In genomic region chr12:96398422-96399080, GRCh38 we compare ENCODE assay signal across 8 cellular contexts. TPM values are rescaled to one million over a fixed set of nuclear protein-coding genes. Genes with fewer than 3 reads are reported as not detected.
DNase-seq lines count a peak whose midpoint lies in the region; ATAC-seq, FAIRE-seq and TF ChIP-seq lines count a peak whose summit lies in the region.

No MANE protein-coding gene starts in this region.

- H3K9ac ChIP-seq in fibroblast of lung (ENCODE audit: insufficient read depth, low read length): peak overlapping the region; percentile 98

- H3K79me2 ChIP-seq in fibroblast of lung (ENCODE audit: control insufficient read depth, insufficient read depth, low read length): peaks cover 63% of the 10 kb centered on the region

- H3K27me3 ChIP-seq in SJSA1 (replicated peaks) (no peaks in the 10 kb centered on the region), fibroblast of lung (ENCODE audit: control insufficient read depth, insufficient read depth, low read length) (no peaks in the 10 kb centered on the region)

- no peak for DNase-seq in T-helper 1 cell
- peak in 1 of 2 experiments; percentile 43 for DNase-seq in SJSA1 (ENCODE audit: low read depth in 1 of 2, low spot score in 2 of 2)
- DNase-seq in fibroblast of lung (ENCODE audit: low read depth in 2 of 2): peak in 1 of 2 donors; percentile 39
- no peak for DNase-seq in osteocyte (ENCODE audit: extremely low spot score, unreplicated experiment)
- no peak for DNase-seq in left colon
- DNase-seq in RCC 7860 (ENCODE audit: low spot score): no peak

- no peaks in the 10 kb centered on the region for H3K27me3 Mint-ChIP-seq in T-helper 1 cell treated with Interleukin-12 subunit alpha and Interleukin-12 subunit beta and Interleukin-4 antibody, amounts not matched to agents 30 μg/mL and 1 μg/mL, for 36 hours (ENCODE audit: low read depth)
- H3K27me3 Mint-ChIP-seq in osteocyte (ENCODE audit: unreplicated experiment): no peaks in the 10 kb centered on the region

- no peaks in the 10 kb centered on the region for H3K9me3 ChIP-seq in SJSA1 (replicated peaks)
- no peaks in the 10 kb centered on the region for H3K9me3 ChIP-seq in fibroblast of lung (ENCODE audit: control insufficient read depth, insufficient read depth, low read depth, low read length)

- H3K4me2 ChIP-seq in fibroblast of lung (ENCODE audit: extremely low read depth, insufficient read depth, low read length): peak overlapping the region; percentile 90

- H4K20me1 ChIP-seq in fibroblast of lung (ENCODE audit: control insufficient read depth, extremely low read depth, insufficient read depth, low read length): peaks cover 7% of the 10 kb centered on the region

- peak overlapping the region; percentile 93 for H3K4me3 ChIP-seq in SJSA1
- peak overlapping the region; percentile 95 to 99 (median 97) for H3K4me3 ChIP-seq in fibroblast of lung (replicated peaks in 1 of 4; ENCODE audit: control extremely low read depth in 1 of 4, insufficient read depth in 1 of 4, low read depth in 3 of 4, low read length in 4 of 4)

- H2AFZ ChIP-seq in fibroblast of lung (ENCODE audit: low read length): no peak overlapping the region

- H3K27ac Mint-ChIP-seq in T-helper 1 cell treated with Interleukin-12 subunit alpha and Interleukin-12 subunit beta and Interleukin-4 antibody, amounts not matched to agents 30 μg/mL and 1 μg/mL, for 36 hours: peak overlapping the region; percentile 90
- peak overlapping the region; percentile 80 for H3K27ac Mint-ChIP-seq in osteocyte (ENCODE audit: unreplicated experiment)

- no peaks in the 10 kb centered on the region for H3K36me3 Mint-ChIP-seq in T-helper 1 cell treated with Interleukin-12 subunit alpha and Interleukin-12 subunit beta and Interleukin-4 antibody, amounts not matched to agents 30 μg/mL and 1 μg/mL, for 36 hours (ENCODE audit: low read depth)
- no peaks in the 10 kb centered on the region for H3K36me3 Mint-ChIP-seq in osteocyte (ENCODE audit: unreplicated experiment)

- FAIRE-seq in RCC 7860 (lab: Jason Lieb, UNC): no peak

- intact Hi-C loops in left colon (cut with DNase I, micrococcal nuclease): loop anchor here in 1 of 2 donors (5.0 kb wide), 1 partner anchor 166 kb away; no protein-coding TSS in a partner anchor

- peak overlapping the region; percentile 91 for H3K27ac ChIP-seq in SJSA1
- H3K27ac ChIP-seq in fibroblast of lung (ENCODE audit: insufficient read depth, low read length): peak overlapping the region; percentile 97

- no peaks in the 10 kb centered on the region for H3K9me3 Mint-ChIP-seq in T-helper 1 cell treated with Interleukin-12 subunit alpha and Interleukin-12 subunit beta and Interleukin-4 antibody, amounts not matched to agents 30 μg/mL and 1 μg/mL, for 36 hours
- H3K9me3 Mint-ChIP-seq in osteocyte (ENCODE audit: unreplicated experiment): no peaks in the 10 kb centered on the region

- ATAC-seq in GM18498 (IDR thresholded peaks at IDR 0.05; ENCODE audit: unreplicated experiment) (no peak), left colon (no peak)

- H3K4me3 Mint-ChIP-seq in T-helper 1 cell treated with Interleukin-12 subunit alpha and Interleukin-12 subunit beta and Interleukin-4 antibody, amounts not matched to agents 30 μg/mL and 1 μg/mL, for 36 hours: peak overlapping the region; percentile 98
- peak overlapping the region; percentile 79 for H3K4me3 Mint-ChIP-seq in osteocyte (ENCODE audit: unreplicated experiment)

- TF ChIP-seq CTCF in fibroblast of lung (conservative IDR thresholded peaks at IDR 0.05 in 1 of 2, IDR thresholded peaks at IDR 0.05 in 1 of 2; ENCODE audit: low read depth in 1 of 2, low read length in 2 of 2) (no peak), osteocyte (IDR thresholded peaks at IDR 0.05) (no peak)

- H3K4me1 Mint-ChIP-seq in T-helper 1 cell treated with Interleukin-12 subunit alpha and Interleukin-12 subunit beta and Interleukin-4 antibody, amounts not matched to agents 30 μg/mL and 1 μg/mL, for 36 hours (ENCODE audit: low read depth): peaks cover 44% of the 10 kb centered on the region
- peaks cover 45% of the 10 kb centered on the region for H3K4me1 Mint-ChIP-seq in osteocyte (ENCODE audit: unreplicated experiment)

- H3K36me3 ChIP-seq in SJSA1 (peaks cover 5% of the 10 kb centered on the region), fibroblast of lung (ENCODE audit: control insufficient read depth, insufficient read depth, low read length) (no peaks in the 10 kb centered on the region)

- H3K4me1 ChIP-seq in SJSA1 (replicated peaks): peaks cover 17% of the 10 kb centered on the region
- H3K4me1 ChIP-seq in fibroblast of lung (ENCODE audit: control insufficient read depth, extremely low read depth, insufficient read depth, low read length): peaks cover 11% of the 10 kb centered on the region

RNA-seq across cellular contexts. Expression of gene CDK17, which starts 1.7 kb away (rescaled TPM):
- 35.9 and 38.4 TPM in 2 replicates for total RNA-seq in SJSA1 (2014; rRNA removed; shearing (Covaris generic))
- 59.3 and 109 TPM in 2 replicates for total RNA-seq in fibroblast of lung
- 41.9 and 50.0 TPM in 2 replicates for polyA plus RNA-seq in fibroblast of lung
- polyA plus RNA-seq in fibroblast of lung (2012): 26.7 and 28.6 TPM in 2 replicates
- 14.8 and 37.9 TPM in 2 replicates for polyA minus RNA-seq in fibroblast of lung (ENCODE audit: low replicate concordance)
- total RNA-seq in osteocyte: 33.8 and 37.2 TPM in 2 replicates
- total RNA-seq in left colon: 10 to 100 TPM; 20.6 to 21.0 TPM
